ENCODE assay signal across 20 cellular contexts in genomic region chr9:122367779-122368460, GRCh38.
"Had no signal": no experiment of that assay in that cellular context is flagged by ENCODE, and none has a peak within 500 bp of the region (broad histone marks: within the 10 kb centered on the region; RNA-seq: fewer than 3 reads in every experiment).

No MANE protein-coding gene starts in this region.

- H3K27me3 Mint-ChIP-seq: stimulated activated memory B cell treated with anti-CD40 and anti-IgM and Interleukin-4, amounts not matched to agents 10 μg/mL and 1 μg/mL and 100 μg/mL, for 72 hours had no signal

- H3K9me3 ChIP-seq: lower lobe of right lung, right atrium auricular region, testis had no signal

- H3K4me3 Mint-ChIP-seq: activated CD4-positive, alpha-beta memory T cell treated with anti-CD3 and anti-CD28 coated beads, Interleukin-2, amount 10 ng/mL, durations not matched to agents 7 days and 5 days; activated CD8-positive, alpha-beta memory T cell treated with anti-CD3 and anti-CD28 coated beads, Interleukin-2, amount 10 ng/mL, durations not matched to agents 7 days and 5 days; activated naive CD4-positive, alpha-beta T cell treated with anti-CD3 and anti-CD28 coated beads, Interleukin-2, amount 10 ng/mL, durations not matched to agents 7 days and 5 days; activated naive CD8-positive, alpha-beta T cell treated with anti-CD3 and anti-CD28 coated beads, Interleukin-2, amount 50 U/mL, for 24 hours; natural killer cell treated with Interleukin-12 subunit alpha and Interleukin-12 subunit beta and Interleukin-15 and Interleukin-18, amount 100 ng/mL, for 72 hours; stimulated activated memory B cell treated with anti-CD40 and anti-IgM and Interleukin-4, amounts not matched to agents 10 μg/mL and 1 μg/mL and 100 μg/mL, for 72 hours; type B pancreatic cell had no signal

- H3K4me3 ChIP-seq: lower lobe of right lung, right atrium auricular region, smooth muscle cell, testis had no signal

- H3K36me3 ChIP-seq: brain microvascular endothelial cell, lower lobe of right lung, right atrium auricular region had no signal

- H3K36me3 Mint-ChIP-seq: activated CD8-positive, alpha-beta memory T cell treated with anti-CD3 and anti-CD28 coated beads, Interleukin-2, amount 10 ng/mL, durations not matched to agents 7 days and 5 days; activated naive CD4-positive, alpha-beta T cell treated with anti-CD3 and anti-CD28 coated beads, Interleukin-2, amount 10 ng/mL, durations not matched to agents 7 days and 5 days; natural killer cell treated with Interleukin-12 subunit alpha and Interleukin-12 subunit beta and Interleukin-15 and Interleukin-18, amount 100 ng/mL, for 72 hours; stimulated activated memory B cell treated with anti-CD40 and anti-IgM and Interleukin-4, amounts not matched to agents 10 μg/mL and 1 μg/mL and 100 μg/mL, for 72 hours; type B pancreatic cell had no signal

- DNase-seq: activated CD4-positive, alpha-beta memory T cell treated with anti-CD3 and anti-CD28 coated beads, Interleukin-2, amount 10 ng/mL, durations not matched to agents 7 days and 5 days; activated CD4-positive, alpha-beta T cell treated with anti-CD3 and anti-CD28 coated beads for 48 hours; activated CD4-positive, CD25-positive, alpha-beta regulatory T cell; activated CD8-positive, alpha-beta memory T cell treated with anti-CD3 and anti-CD28 coated beads, Interleukin-2, amount 10 ng/mL, durations not matched to agents 7 days and 5 days; activated naive CD4-positive, alpha-beta T cell treated with anti-CD3 and anti-CD28 coated beads, Interleukin-2, amount 10 ng/mL, durations not matched to agents 7 days and 5 days; activated naive CD8-positive, alpha-beta T cell treated with anti-CD3 and anti-CD28 coated beads, Interleukin-2, amount 50 U/mL, for 24 hours; anterior cingulate cortex; brain microvascular endothelial cell; effector CD4-positive, alpha-beta T cell; lower lobe of right lung; occipital lobe; stimulated activated CD4-positive, alpha-beta T cell treated with anti-CD3 and anti-CD28 coated beads, Interleukin-4, amount 100 ng/mL, for 4 hours; T1000; testis had no signal

- H3K4me2 ChIP-seq: smooth muscle cell had no signal

- H3K27me3 ChIP-seq: brain microvascular endothelial cell, right atrium auricular region, testis had no signal

- H3K9me3 Mint-ChIP-seq: activated CD4-positive, alpha-beta memory T cell treated with anti-CD3 and anti-CD28 coated beads, Interleukin-2, amount 10 ng/mL, durations not matched to agents 7 days and 5 days; activated naive CD4-positive, alpha-beta T cell treated with anti-CD3 and anti-CD28 coated beads, Interleukin-2, amount 10 ng/mL, durations not matched to agents 7 days and 5 days; activated naive CD8-positive, alpha-beta T cell treated with anti-CD3 and anti-CD28 coated beads, Interleukin-2, amount 50 U/mL, for 24 hours; activated T-helper 2 cell treated with anti-CD3 and anti-CD28 coated beads, Interferon-gamma antibody, Interleukin-2, Interleukin-4, amounts not matched to agents 10 μg/mL and 5 μg/mL and 100 μg/mL, durations not matched to agents 14 hours and 24 hours and 36 hours; natural killer cell treated with Interleukin-12 subunit alpha and Interleukin-12 subunit beta and Interleukin-15 and Interleukin-18, amount 100 ng/mL, for 72 hours; stimulated activated memory B cell treated with anti-CD40 and anti-IgM and Interleukin-4, amounts not matched to agents 10 μg/mL and 1 μg/mL and 100 μg/mL, for 72 hours; type B pancreatic cell had no signal

- H3K27ac ChIP-seq: brain microvascular endothelial cell, lower lobe of right lung, right atrium auricular region, testis had no signal

- H3K27ac Mint-ChIP-seq: activated CD4-positive, alpha-beta memory T cell treated with anti-CD3 and anti-CD28 coated beads, Interleukin-2, amount 10 ng/mL, durations not matched to agents 7 days and 5 days; activated CD8-positive, alpha-beta memory T cell treated with anti-CD3 and anti-CD28 coated beads, Interleukin-2, amount 10 ng/mL, durations not matched to agents 7 days and 5 days; activated naive CD4-positive, alpha-beta T cell treated with anti-CD3 and anti-CD28 coated beads, Interleukin-2, amount 10 ng/mL, durations not matched to agents 7 days and 5 days; activated naive CD8-positive, alpha-beta T cell treated with anti-CD3 and anti-CD28 coated beads, Interleukin-2, amount 50 U/mL, for 24 hours; activated T-helper 2 cell treated with anti-CD3 and anti-CD28 coated beads, Interferon-gamma antibody, Interleukin-2, Interleukin-4, amounts not matched to agents 10 μg/mL and 5 μg/mL and 100 μg/mL, durations not matched to agents 14 hours and 24 hours and 36 hours; natural killer cell treated with Interleukin-12 subunit alpha and Interleukin-12 subunit beta and Interleukin-15 and Interleukin-18, amount 100 ng/mL, for 72 hours; stimulated activated memory B cell treated with anti-CD40 and anti-IgM and Interleukin-4, amounts not matched to agents 10 μg/mL and 1 μg/mL and 100 μg/mL, for 72 hours; type B pancreatic cell had no signal

- ATAC-seq: activated CD8-positive, alpha-beta memory T cell treated with anti-CD3 and anti-CD28 coated beads, Interleukin-2, amount 10 ng/mL, durations not matched to agents 7 days and 5 days; activated naive CD8-positive, alpha-beta T cell treated with anti-CD3 and anti-CD28 coated beads, Interleukin-2, amount 50 U/mL, for 24 hours; lower lobe of right lung; natural killer cell treated with Interleukin-12 subunit alpha and Interleukin-12 subunit beta and Interleukin-15 and Interleukin-18, amount 100 ng/mL, for 72 hours; stimulated activated memory B cell treated with anti-CD40 and anti-IgM and Interleukin-4, amounts not matched to agents 10 μg/mL and 1 μg/mL and 100 μg/mL, for 72 hours had no signal
